Comparison of ENCODE assay signal across 1 cellular context in the genomic region with DNA sequence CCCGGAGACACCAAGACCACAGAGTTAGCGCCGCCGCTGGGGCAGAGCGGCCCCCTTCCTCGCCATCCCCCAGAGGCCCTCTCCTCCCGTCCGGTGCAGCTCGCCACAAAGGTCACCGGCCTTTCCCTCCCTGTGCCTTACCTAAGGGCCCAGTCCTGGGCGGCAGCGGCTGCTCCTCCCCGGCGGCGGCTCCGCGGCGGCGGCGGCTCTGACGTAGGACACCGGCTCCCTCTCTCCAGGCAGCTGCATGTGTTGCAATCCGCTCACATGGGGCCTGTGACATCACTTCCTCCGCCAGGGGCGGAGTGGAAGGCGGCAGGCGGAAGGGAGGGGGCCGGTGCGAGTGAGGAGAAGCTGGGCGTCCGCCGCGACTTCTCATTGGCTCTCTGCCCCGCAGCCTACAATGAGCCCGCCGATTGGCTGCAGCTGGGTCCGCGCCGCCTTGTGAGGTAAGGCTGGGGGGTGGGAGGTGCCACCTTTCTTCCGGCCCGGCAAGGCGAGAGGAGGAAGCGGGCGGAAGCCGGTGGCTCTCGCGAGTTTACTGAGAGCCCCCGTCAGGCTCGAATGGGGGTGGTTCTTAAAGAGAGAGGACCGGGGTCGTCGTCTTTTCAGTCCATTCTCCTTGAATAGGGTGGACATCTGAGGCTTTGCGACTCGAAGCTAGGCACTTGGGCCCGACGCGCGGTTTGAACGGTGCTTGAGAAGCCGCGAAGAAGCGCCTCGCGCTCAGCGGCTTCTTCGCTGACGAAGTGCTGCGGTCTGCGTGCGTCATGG.
TF ChIP-seq lines count a peak whose summit lies in the region.

Gene ETF1, minus strand, starts transcription at position 281 of the 774 bp plus-strand sequence. CDS start 318 bp downstream, outside the sequence.

TF ChIP-seq in HepG2, 621 proteins besides CTCF, POLR2A, EP300 and RAD21 (continued from another document):
- TF ChIP-seq, protein P1, sequence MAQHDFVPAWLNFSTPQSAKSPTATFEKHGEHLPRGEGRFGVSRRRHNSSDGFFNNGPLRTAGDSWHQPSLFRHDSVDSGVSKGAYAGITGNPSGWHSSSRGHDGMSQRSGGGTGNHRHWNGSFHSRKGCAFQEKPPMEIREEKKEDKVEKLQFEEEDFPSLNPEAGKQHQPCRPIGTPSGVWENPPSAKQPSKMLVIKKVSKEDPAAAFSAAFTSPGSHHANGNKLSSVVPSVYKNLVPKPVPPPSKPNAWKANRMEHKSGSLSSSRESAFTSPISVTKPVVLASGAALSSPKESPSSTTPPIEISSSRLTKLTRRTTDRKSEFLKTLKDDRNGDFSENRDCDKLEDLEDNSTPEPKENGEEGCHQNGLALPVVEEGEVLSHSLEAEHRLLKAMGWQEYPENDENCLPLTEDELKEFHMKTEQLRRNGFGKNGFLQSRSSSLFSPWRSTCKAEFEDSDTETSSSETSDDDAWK (CRISPR knock-in tag; IDR thresholded peaks at IDR 0.05) = no peak
- TF ChIP-seq JARID2 (CRISPR knock-in tag; IDR thresholded peaks at IDR 0.05; ENCODE audit: insufficient replicate concordance) = no peak
- peak; percentile 88 for TF ChIP-seq MYC (CRISPR knock-in tag; IDR thresholded peaks at IDR 0.05; ENCODE audit: borderline replicate concordance)
- TF ChIP-seq GTF3A (CRISPR knock-in tag; conservative IDR thresholded peaks at IDR 0.05) = peak; percentile 71; the same call in 1 of the 2 replicates
- peak; percentile 67; the same call in 1 of the 2 replicates for TF ChIP-seq ZNF879 (CRISPR knock-in tag; IDR thresholded peaks at IDR 0.05)
- TF ChIP-seq, protein P2, sequence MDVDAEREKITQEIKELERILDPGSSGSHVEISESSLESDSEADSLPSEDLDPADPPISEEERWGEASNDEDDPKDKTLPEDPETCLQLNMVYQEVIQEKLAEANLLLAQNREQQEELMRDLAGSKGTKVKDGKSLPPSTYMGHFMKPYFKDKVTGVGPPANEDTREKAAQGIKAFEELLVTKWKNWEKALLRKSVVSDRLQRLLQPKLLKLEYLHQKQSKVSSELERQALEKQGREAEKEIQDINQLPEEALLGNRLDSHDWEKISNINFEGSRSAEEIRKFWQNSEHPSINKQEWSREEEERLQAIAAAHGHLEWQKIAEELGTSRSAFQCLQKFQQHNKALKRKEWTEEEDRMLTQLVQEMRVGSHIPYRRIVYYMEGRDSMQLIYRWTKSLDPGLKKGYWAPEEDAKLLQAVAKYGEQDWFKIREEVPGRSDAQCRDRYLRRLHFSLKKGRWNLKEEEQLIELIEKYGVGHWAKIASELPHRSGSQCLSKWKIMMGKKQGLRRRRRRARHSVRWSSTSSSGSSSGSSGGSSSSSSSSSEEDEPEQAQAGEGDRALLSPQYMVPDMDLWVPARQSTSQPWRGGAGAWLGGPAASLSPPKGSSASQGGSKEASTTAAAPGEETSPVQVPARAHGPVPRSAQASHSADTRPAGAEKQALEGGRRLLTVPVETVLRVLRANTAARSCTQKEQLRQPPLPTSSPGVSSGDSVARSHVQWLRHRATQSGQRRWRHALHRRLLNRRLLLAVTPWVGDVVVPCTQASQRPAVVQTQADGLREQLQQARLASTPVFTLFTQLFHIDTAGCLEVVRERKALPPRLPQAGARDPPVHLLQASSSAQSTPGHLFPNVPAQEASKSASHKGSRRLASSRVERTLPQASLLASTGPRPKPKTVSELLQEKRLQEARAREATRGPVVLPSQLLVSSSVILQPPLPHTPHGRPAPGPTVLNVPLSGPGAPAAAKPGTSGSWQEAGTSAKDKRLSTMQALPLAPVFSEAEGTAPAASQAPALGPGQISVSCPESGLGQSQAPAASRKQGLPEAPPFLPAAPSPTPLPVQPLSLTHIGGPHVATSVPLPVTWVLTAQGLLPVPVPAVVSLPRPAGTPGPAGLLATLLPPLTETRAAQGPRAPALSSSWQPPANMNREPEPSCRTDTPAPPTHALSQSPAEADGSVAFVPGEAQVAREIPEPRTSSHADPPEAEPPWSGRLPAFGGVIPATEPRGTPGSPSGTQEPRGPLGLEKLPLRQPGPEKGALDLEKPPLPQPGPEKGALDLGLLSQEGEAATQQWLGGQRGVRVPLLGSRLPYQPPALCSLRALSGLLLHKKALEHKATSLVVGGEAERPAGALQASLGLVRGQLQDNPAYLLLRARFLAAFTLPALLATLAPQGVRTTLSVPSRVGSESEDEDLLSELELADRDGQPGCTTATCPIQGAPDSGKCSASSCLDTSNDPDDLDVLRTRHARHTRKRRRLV (CRISPR knock-in tag; IDR thresholded peaks at IDR 0.05) = no peak
- TF ChIP-seq ZNF773 (CRISPR knock-in tag; IDR thresholded peaks at IDR 0.05; ENCODE audit: borderline replicate concordance) = no peak
- peak; percentile 44 for TF ChIP-seq KLF9 (CRISPR knock-in tag; IDR thresholded peaks at IDR 0.05; ENCODE audit: low read depth)
- peak; percentile 39; the same call in 1 of the 2 replicates for TF ChIP-seq CBX5 (CRISPR knock-in tag; IDR thresholded peaks at IDR 0.05; ENCODE audit: borderline replicate concordance)
- peak; percentile 47; the same call in 1 of the 2 replicates for TF ChIP-seq ZNF713 (CRISPR knock-in tag; IDR thresholded peaks at IDR 0.05)
- TF ChIP-seq, protein P3, sequence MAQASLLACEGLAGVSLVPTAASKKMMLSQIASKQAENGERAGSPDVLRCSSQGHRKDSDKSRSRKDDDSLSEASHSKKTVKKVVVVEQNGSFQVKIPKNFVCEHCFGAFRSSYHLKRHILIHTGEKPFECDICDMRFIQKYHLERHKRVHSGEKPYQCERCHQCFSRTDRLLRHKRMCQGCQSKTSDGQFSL (CRISPR knock-in tag; IDR thresholded peaks at IDR 0.05) = peak; percentile 95
- TF ChIP-seq MXD3 (CRISPR knock-in tag; IDR thresholded peaks at IDR 0.05) = 0 out of 2 replicates have a peak, but pooled peaks have one; percentile 40
- peak; percentile 82; the same call in 1 of the 2 replicates for TF ChIP-seq KDM5A (IDR thresholded peaks at IDR 0.05; ENCODE audit: borderline replicate concordance, low read length)
- peak; percentile 88; the same call in 1 of the 2 replicates for TF ChIP-seq ETV5 (CRISPR knock-in tag; IDR thresholded peaks at IDR 0.05; ENCODE audit: borderline replicate concordance)
- TF ChIP-seq SP140L (CRISPR knock-in tag; IDR thresholded peaks at IDR 0.05; ENCODE audit: borderline replicate concordance) = no peak
- TF ChIP-seq ZFP37 (CRISPR knock-in tag; IDR thresholded peaks at IDR 0.05; ENCODE audit: borderline replicate concordance) = no peak
- no peak for TF ChIP-seq ZNF17 (CRISPR knock-in tag; IDR thresholded peaks at IDR 0.05)
- TF ChIP-seq NFE2L1 (CRISPR knock-in tag; IDR thresholded peaks at IDR 0.05; ENCODE audit: borderline replicate concordance) = no peak
- TF ChIP-seq ZNF446 (CRISPR knock-in tag; IDR thresholded peaks at IDR 0.05) = no peak; the same call in 1 of the 2 replicates
- peak; percentile 68; the same call in 1 of the 2 replicates for TF ChIP-seq KLF15 (CRISPR knock-in tag; IDR thresholded peaks at IDR 0.05; ENCODE audit: borderline replicate concordance)
- peak; percentile 98 for TF ChIP-seq RBFOX2 (IDR thresholded peaks at IDR 0.05; ENCODE audit: low read depth, low read length)
- no peak for TF ChIP-seq MTA3 (CRISPR knock-in tag; IDR thresholded peaks at IDR 0.05)
- no peak for TF ChIP-seq ZNF253 (CRISPR knock-in tag; IDR thresholded peaks at IDR 0.05; ENCODE audit: borderline replicate concordance)
- TF ChIP-seq ZNF563 (CRISPR knock-in tag; IDR thresholded peaks at IDR 0.05) = 0 out of 2 replicates have a peak, but pooled peaks have one; percentile 24
- no peak for TF ChIP-seq NKX3-1 (CRISPR knock-in tag; IDR thresholded peaks at IDR 0.05)
